9 cellular contexts compared by ENCODE assay signal in the genomic region with DNA sequence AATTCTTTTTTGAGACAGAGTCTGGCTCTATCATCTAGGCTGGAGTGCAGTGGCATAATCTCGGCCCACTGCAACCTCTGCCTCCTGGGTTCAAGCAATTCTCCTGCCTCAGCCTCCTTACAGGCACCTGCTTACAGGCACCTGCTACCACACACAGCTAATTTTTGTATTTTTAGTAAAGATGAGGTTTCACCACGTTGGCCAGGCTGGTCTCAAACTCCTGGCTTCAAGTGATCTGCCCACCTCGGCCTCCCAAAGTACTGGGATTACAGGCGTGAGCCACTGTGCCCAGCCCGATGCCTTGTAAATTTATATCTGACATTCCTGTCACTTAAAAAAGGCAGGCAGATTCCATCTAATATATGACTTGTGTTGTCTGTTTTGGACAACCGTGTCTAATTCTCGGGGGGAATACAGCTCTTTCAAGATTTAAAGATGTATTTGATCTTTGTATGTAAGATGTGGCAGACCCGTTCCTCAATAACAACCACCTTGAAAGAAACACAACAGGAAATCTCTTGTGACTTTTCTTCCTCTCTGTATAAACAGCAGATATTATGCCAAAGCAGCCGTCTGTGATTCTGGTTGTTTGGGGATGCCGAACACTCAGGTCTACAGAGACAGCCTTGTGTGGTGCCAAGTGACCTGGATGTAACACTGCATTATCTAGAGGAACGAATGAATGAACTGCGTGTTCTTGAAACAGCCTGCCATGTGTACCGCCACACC. TPM values are rescaled to one million over a fixed set of nuclear protein-coding genes. Genes with fewer than 3 reads are reported as not detected.
"Had no signal": no experiment of that assay in that cellular context is flagged by ENCODE, and none has a peak within 500 bp of the region (broad histone marks: within the 10 kb centered on the region; RNA-seq: fewer than 3 reads in every experiment).

No MANE protein-coding gene starts in this region.

RNA-seq across cellular contexts. Expression of a gene that starts 46.4 kb away (rescaled TPM):
- total RNA-seq: aorta, hepatocyte, kidney epithelial cell, left ventricle myocardium superior, neural crest cell, ovary, stomach, thoracic aorta, urinary bladder had no signal
- polyA plus RNA-seq: urinary bladder had no signal
